In the genomic region with DNA sequence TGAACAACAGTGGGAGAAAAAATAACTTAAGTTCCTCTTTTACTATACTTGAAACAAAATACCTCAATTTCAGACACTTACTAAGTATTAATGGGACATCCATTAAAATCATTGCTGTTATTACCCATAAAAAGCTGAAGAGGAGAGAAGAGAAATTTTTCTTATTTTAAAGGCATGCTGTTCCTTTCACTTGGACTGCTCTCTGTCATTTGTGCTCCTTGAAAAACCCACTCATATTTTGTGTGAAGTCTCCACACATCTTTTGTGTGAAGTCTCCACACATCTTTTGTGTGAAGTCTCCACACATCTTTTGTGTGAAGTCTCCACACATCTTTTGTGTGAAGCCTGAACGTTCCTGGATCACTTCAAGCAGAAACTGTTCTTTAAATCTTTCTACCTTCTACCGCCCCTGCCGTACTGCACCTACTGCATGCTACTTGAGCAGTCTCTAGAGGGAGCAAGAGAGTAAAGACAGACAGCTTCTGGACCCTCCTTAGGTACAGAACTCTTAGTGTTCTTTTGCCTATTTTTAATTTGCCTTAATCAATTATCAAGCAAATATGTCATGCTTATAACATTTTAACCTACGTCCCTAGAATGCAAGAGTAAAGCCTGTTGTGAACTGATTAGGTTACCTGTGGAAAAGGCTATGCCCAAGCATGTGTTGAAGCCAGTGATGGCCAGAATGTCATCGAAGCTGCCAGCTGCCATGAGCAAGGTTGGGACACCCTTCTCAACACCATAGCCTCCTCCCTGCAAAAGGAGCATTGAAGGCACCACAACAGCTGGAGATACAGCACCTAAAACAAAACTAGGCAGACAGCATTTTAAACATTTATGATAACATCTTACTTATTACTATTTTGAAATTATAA, we compare ENCODE assay signal across 8 cellular contexts. TPM values are rescaled to one million over a fixed set of nuclear protein-coding genes. Genes with fewer than 3 reads are reported as not detected.
DNase-seq lines count a peak whose midpoint lies in the region; ATAC-seq, FAIRE-seq and TF ChIP-seq lines count a peak whose summit lies in the region.

No MANE protein-coding gene starts in this region.

- intact Hi-C loops in lower lobe of right lung (cut with DNase I) = no loop called here
- intact Hi-C loops in tibial artery (cut with DNase I; ENCODE audit: low total_unique reads) = loop anchor here (5.0 kb wide), 1 partner anchor 56 kb away; no protein-coding TSS in a partner anchor

- H3K27ac ChIP-seq in lower lobe of right lung (no peak overlapping the region), tibial artery (no peak overlapping the region)

- H3K4me1 Mint-ChIP-seq in T-helper 17 cell = peaks cover 5% of the 10 kb centered on the region
- H3K4me1 Mint-ChIP-seq in chondrocyte (ENCODE audit: low read depth) = no peaks in the 10 kb centered on the region

- H3K27me3 ChIP-seq in lower lobe of right lung (ENCODE audit: low read depth) = no peaks in the 10 kb centered on the region
- H3K27me3 ChIP-seq in tibial artery = no peaks in the 10 kb centered on the region

- H3K27ac Mint-ChIP-seq in T-helper 17 cell (no peak overlapping the region), chondrocyte (ENCODE audit: unreplicated experiment) (no peak overlapping the region)

- peak; percentile 94 for ATAC-seq in GM21529 (IDR thresholded peaks at IDR 0.05; ENCODE audit: unreplicated experiment)
- peak; percentile 97 for ATAC-seq in T-helper 17 cell
- peak; percentile 84 to 88 for ATAC-seq in lower lobe of right lung

- H3K9me3 ChIP-seq in T-helper 17 cell (ENCODE audit: control insufficient read depth, low read length, poor library complexity, severe bottlenecking) (no peaks in the 10 kb centered on the region), lower lobe of right lung (no peaks in the 10 kb centered on the region), tibial artery (no peaks in the 10 kb centered on the region)

- DNase-seq in NCI-H748 (lab: John Stamatoyannopoulos, UW; ENCODE audit: unreplicated experiment) = peak; percentile 21
- DNase-seq in NCI-H748 treated with DMSO at 0.1 percent for 48 hours (lab: John Stamatoyannopoulos, UW) = no peak
- DNase-seq in HTR-8/SVneo (ENCODE audit: insufficient read length, low spot score) = peak; percentile 1
- DNase-seq in T-helper 17 cell = peak; percentile 9 to 21 (median 13)
- no peak for DNase-seq in chondrocyte (ENCODE audit: low spot score)
- no peak for DNase-seq in lower lobe of right lung
- DNase-seq in tibial artery = no peak

- H3K4me3 ChIP-seq in lower lobe of right lung (no peak overlapping the region), tibial artery (no peak overlapping the region)

- FAIRE-seq in HTR-8/SVneo (lab: Jason Lieb, UNC) = no peak

- H3K36me3 Mint-ChIP-seq in T-helper 17 cell (ENCODE audit: low read depth) (peaks cover 2% of the 10 kb centered on the region), chondrocyte (ENCODE audit: low read depth) (peaks cover 12% of the 10 kb centered on the region)

- no peak overlapping the region for H3K4me3 Mint-ChIP-seq in T-helper 17 cell
- no peak overlapping the region for H3K4me3 Mint-ChIP-seq in chondrocyte (ENCODE audit: unreplicated experiment)

- no peaks in the 10 kb centered on the region for H3K4me1 ChIP-seq in lower lobe of right lung
- H3K4me1 ChIP-seq in tibial artery = no peaks in the 10 kb centered on the region

- H3K9me3 Mint-ChIP-seq in chondrocyte (ENCODE audit: low read depth) = no peaks in the 10 kb centered on the region

- H3K36me3 ChIP-seq in lower lobe of right lung = peaks cover 9% of the 10 kb centered on the region
- H3K36me3 ChIP-seq in tibial artery = peaks cover 6 to 43% (median 17%) of the 10 kb centered on the region in 3 donors

- TF ChIP-seq CTCF in chondrocyte (IDR thresholded peaks at IDR 0.05) (peak; percentile 81), lower lobe of right lung (IDR thresholded peaks at IDR 0.05) (peak; percentile 68), tibial artery (IDR thresholded peaks at IDR 0.05) (peak; percentile 38 to 62)

- H3K27me3 Mint-ChIP-seq in T-helper 17 cell (no peaks in the 10 kb centered on the region), chondrocyte (ENCODE audit: low read depth) (no peaks in the 10 kb centered on the region)

RNA-seq across cellular contexts. Expression of gene SLC9B1, which starts 27.1 kb away (rescaled TPM):
- total RNA-seq in T-helper 17 cell (1 to 10 TPM; 1.4 to 4.6 TPM), chondrocyte (1.1 to 1.3 TPM (median 1.1 TPM) in 3 replicates), lower lobe of right lung (0.74 TPM)

RNA-seq across cellular contexts. Expression of gene SLC9B2, which starts 29.9 kb away (rescaled TPM):
- 10 to 100 TPM; 22.0 to 25.4 TPM for total RNA-seq in T-helper 17 cell
- 18.7 to 21.7 TPM (median 20.3 TPM) in 3 replicates for total RNA-seq in chondrocyte
- 5.5 TPM for total RNA-seq in lower lobe of right lung

RNA-seq across cellular contexts. Expression of gene BDH2, which starts 53.0 kb away (rescaled TPM):
- total RNA-seq in T-helper 17 cell = 10 to 100 TPM in 1 of 2 donors, 1 to 10 TPM in 1; 8.6 to 11.2 TPM
- total RNA-seq in chondrocyte = 25.5 to 45.9 TPM (median 27.5 TPM) in 3 replicates
- total RNA-seq in lower lobe of right lung = 46.2 TPM

Comparison
In these comparisons a context has a peak if more than half of its experiments do, and no peak if none do; other contexts are left out.
1. DNase-seq: peak in NCI-H748 (single experiment), HTR-8/SVneo (single experiment) and T-helper 17 cell (3 of 3); none in NCI-H748 treated with DMSO at 0.1 percent for 48 hours (single experiment), chondrocyte (single experiment), lower lobe of right lung (single experiment) and tibial artery (0 of 2).
2. Peak in every context shown above with its lines, with median percentiles within 50 percentile points of each other: ATAC-seq and CTCF ChIP-seq.